Comparison of ENCODE assay signal across 12 cellular contexts in the genomic region with DNA sequence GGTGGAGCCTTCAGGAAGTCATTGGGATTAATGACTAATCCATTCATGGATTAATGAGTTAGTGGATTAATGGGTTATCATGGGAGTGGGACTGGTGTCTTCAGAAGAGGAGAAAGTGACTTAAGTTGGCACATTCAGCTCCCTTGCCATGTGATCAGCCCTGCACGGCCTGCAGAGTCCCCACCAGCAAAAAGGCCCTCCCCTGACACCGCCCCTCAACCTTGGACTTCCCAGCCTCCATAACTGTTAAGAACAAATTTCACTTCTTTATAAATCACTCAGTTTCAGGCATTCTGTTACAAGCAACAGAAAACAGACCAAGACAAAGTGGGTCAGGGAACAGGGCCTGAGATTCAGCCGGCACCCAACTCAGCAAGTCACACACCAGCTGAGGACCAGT.
"Had no signal": no experiment of that assay in that cellular context is flagged by ENCODE, and none has a peak within 500 bp of the region (broad histone marks: within the 10 kb centered on the region; RNA-seq: fewer than 3 reads in every experiment).

No MANE protein-coding gene starts in this region.

- H3K4me1 Mint-ChIP-seq: activated CD4-positive, alpha-beta T cell treated with anti-CD3 and anti-CD28 coated beads, Interleukin-2, amount 10 ng/mL, durations not matched to agents 7 days and 5 days had no signal

- H3K27me3 Mint-ChIP-seq: activated naive CD8-positive, alpha-beta T cell; effector memory CD8-positive, alpha-beta T cell had no signal

- H3K27ac Mint-ChIP-seq: activated CD4-positive, alpha-beta T cell treated with anti-CD3 and anti-CD28 coated beads, Interleukin-2, amount 10 ng/mL, durations not matched to agents 7 days and 5 days; activated naive CD8-positive, alpha-beta T cell; effector memory CD8-positive, alpha-beta T cell; stimulated activated effector memory CD8-positive, alpha-beta T cell treated with anti-CD3 and anti-CD28 coated beads, Interleukin-12 subunit alpha, Interleukin-12 subunit beta, amount 100 ng/mL, for 72 hours had no signal

- DNase-seq: activated CD4-positive, alpha-beta T cell treated with anti-CD3 and anti-CD28 coated beads, Interleukin-2, amount 10 ng/mL, durations not matched to agents 7 days and 5 days; activated CD8-positive, alpha-beta memory T cell treated with anti-CD3 and anti-CD28 coated beads, Interleukin-2, amount 50 U/mL, for 48 hours; activated gamma-delta T cell treated with Interleukin-2 at 50 U/mL for 16 hours; dermis blood vessel endothelial cell; effector memory CD8-positive, alpha-beta T cell; foreskin melanocyte; SW 1271; thyroid gland had no signal

- H3K4me3 Mint-ChIP-seq: activated CD4-positive, alpha-beta T cell treated with anti-CD3 and anti-CD28 coated beads, Interleukin-2, amount 10 ng/mL, durations not matched to agents 7 days and 5 days; activated naive CD8-positive, alpha-beta T cell; effector memory CD8-positive, alpha-beta T cell; stimulated activated effector memory CD8-positive, alpha-beta T cell treated with anti-CD3 and anti-CD28 coated beads, Interleukin-12 subunit alpha, Interleukin-12 subunit beta, amount 100 ng/mL, for 72 hours had no signal

- ATAC-seq: effector memory CD8-positive, alpha-beta T cell; left colon; stimulated activated effector memory CD8-positive, alpha-beta T cell treated with anti-CD3 and anti-CD28 coated beads, Interleukin-12 subunit alpha, Interleukin-12 subunit beta, amount 100 ng/mL, for 72 hours had no signal

- H3K9me3 Mint-ChIP-seq: activated CD4-positive, alpha-beta T cell treated with anti-CD3 and anti-CD28 coated beads, Interleukin-2, amount 10 ng/mL, durations not matched to agents 7 days and 5 days; effector memory CD8-positive, alpha-beta T cell; stimulated activated effector memory CD8-positive, alpha-beta T cell treated with anti-CD3 and anti-CD28 coated beads, Interleukin-12 subunit alpha, Interleukin-12 subunit beta, amount 100 ng/mL, for 72 hours had no signal

- H3K27ac ChIP-seq: prostate gland had no signal

- H3K4me3 ChIP-seq: prostate gland, thyroid gland had no signal

- H3K27me3 ChIP-seq: thyroid gland had no signal
